In genomic region chr2:120735750-120736170, GRCh38 we compare ENCODE assay signal across 8 cellular contexts. TPM values are rescaled to one million over a fixed set of nuclear protein-coding genes. Genes with fewer than 3 reads are reported as not detected.
DNase-seq lines count a peak whose midpoint lies in the region; ATAC-seq lines count a peak whose summit lies in the region.

Gene GLI2, plus strand, starts transcription at chr2:120735868. Its CDS starts 61,453 bp downstream, at chr2:120797321.

- H3K9me3 ChIP-seq in ES-I3 (ENCODE audit: control insufficient read depth, insufficient read depth, low read length): no peaks in the 10 kb centered on the region

- peak; percentile 48 for DNase-seq in HS-5 (ENCODE audit: low read depth)
- DNase-seq in RPMI7951 (ENCODE audit: low read depth): peak; percentile 80
- DNase-seq in cerebellar cortex (ENCODE audit: low spot score): peak; percentile 31
- DNase-seq in kidney glomerular epithelial cell (lab: John Stamatoyannopoulos, UW): peak; percentile 53
- peak; percentile 58 for DNase-seq in stimulated activated CD4-positive, alpha-beta T cell treated with anti-CD3 and anti-CD28 coated beads, Interleukin-1b, Interleukin-23, amount 100 ng/mL, for 48 hours
- no peak for DNase-seq in activated naive CD4-positive, alpha-beta T cell treated with anti-CD3 and anti-CD28 coated beads, Interleukin-2, amount 50 U/mL, for 16 hours

- peaks cover 33% of the 10 kb centered on the region for H3K4me1 ChIP-seq in ES-I3 (ENCODE audit: insufficient read depth, low read length)

- H3K36me3 ChIP-seq in ES-I3 (ENCODE audit: insufficient read depth, low read length): peaks cover 6% of the 10 kb centered on the region; the same call in 1 of the 2 replicates

- no peak for ATAC-seq in GM18502 (IDR thresholded peaks at IDR 0.05; ENCODE audit: poor library complexity, unreplicated experiment)

- H3K9ac ChIP-seq in ES-I3 (ENCODE audit: low read depth, low read length): peak within 1 kb of the TSS; percentile 89

RNA-seq across cellular contexts. Expression of gene GLI2, which starts in this region (rescaled TPM):
- 3.2 and 3.9 TPM in 2 replicates for total RNA-seq in RPMI7951 (2014; rRNA removed; shearing (Covaris generic))
